10 cellular contexts compared by ENCODE assay signal in the genomic region with DNA sequence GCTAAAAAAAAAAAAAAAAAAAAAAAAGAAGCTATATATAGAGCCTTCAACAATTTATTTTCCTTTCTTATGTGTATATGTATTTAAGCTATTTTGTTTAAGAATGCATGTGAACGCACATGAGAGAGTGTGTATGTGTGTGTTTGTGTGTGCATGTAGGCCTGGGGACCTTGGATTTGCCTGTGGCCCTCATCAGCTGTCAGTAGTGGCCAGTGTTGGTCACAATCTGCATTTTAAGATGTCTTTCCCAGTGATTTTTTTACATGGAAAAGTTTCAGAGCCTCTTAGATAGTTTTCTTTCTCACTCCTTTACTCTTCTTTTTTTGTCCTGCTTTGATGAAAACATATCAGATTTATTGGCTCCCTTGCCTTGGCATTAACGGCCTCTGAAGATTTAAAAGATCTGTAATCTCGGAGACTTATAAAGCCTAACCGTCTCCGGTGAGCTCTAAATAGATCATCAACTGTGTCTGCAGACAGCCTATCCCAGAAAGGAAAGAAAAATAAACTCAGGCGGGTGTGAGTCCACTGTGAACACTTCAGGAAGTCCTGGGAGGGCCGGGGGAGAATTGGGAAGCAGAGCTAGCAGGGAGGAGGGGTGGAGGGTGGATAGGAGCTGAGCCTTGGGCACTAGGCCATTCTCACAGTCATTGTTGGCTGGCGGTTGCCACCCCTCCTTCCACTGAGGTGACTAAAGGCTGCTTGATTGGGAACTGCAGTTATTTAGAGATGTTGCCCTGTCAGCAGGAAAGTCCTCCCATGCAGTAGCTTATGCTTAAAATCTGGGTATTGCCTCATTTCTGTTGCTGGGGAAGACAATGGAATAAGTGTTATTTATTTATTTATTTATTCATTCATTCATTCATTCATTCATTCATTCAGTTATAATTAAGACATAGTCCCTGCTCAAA.
DNase-seq lines count a peak whose midpoint lies in the region; ATAC-seq and TF ChIP-seq lines count a peak whose summit lies in the region.
"Had no signal": no experiment of that assay in that cellular context is flagged by ENCODE, and none has a peak within 500 bp of the region (broad histone marks: within the 10 kb centered on the region; RNA-seq: fewer than 3 reads in every experiment).

No MANE protein-coding gene starts in this region.

- peaks cover 3 to 29% (median 7%) of the 10 kb centered on the region in 6 donors for H3K4me1 ChIP-seq in spleen

- no peak for TF ChIP-seq CTCF in spleen (IDR thresholded peaks at IDR 0.05 in 8 of 11, conservative IDR thresholded peaks at IDR 0.05 in 3 of 11)

- WGBS in spleen, 5 donors, result 36 to 58% (median 53%) methylated on average over 8 of the region's 8 CpGs

- H3K27ac ChIP-seq in spleen, result peak overlapping the region in 7 of 8 donors; percentile 10 to 78 (median 70)

- CTCF ChIA-PET in HEK293T (lab: Yijun Ruan, JAX), result interaction anchor here (1.0 to 1.2 kb wide), 4 partner anchors 10 to 81 kb away, joined by 3 to 5 read pairs (median 3); no protein-coding TSS in a partner anchor

- no peaks in the 10 kb centered on the region for H3K9me3 ChIP-seq in spleen

- no peak for TF ChIP-seq POLR2A in spleen (IDR thresholded peaks at IDR 0.05)

- no peak overlapping the region for H3K4me3 ChIP-seq in spleen

- peaks cover 2 to 98% (median 24%) of the 10 kb centered on the region in 6 donors for H3K36me3 ChIP-seq in spleen

- ATAC-seq in left colon (peak; percentile 96), GM21390 (IDR thresholded peaks at IDR 0.05; ENCODE audit: unreplicated experiment) (no peak), GM18519 (IDR thresholded peaks at IDR 0.05; ENCODE audit: low FRiP score, unreplicated experiment) (no peak), HG02981 (IDR thresholded peaks at IDR 0.05; ENCODE audit: unreplicated experiment) (no peak)

- DNase-seq in HEK293T (ENCODE audit: extremely low spot score), result peak; percentile 42
- peak; percentile 87 for DNase-seq in cerebellum (ENCODE audit: low spot score)
- DNase-seq in left colon, result peak; percentile 85 to 93
- peak; percentile 83 for DNase-seq in spleen
- no peak for DNase-seq in activated CD8-positive, alpha-beta memory T cell treated with anti-CD3 and anti-CD28 coated beads for 24 hours
- DNase-seq: MM.1S; stimulated activated CD4-positive, alpha-beta T cell treated with anti-CD3 and anti-CD28 coated beads, Interleukin-4, amount 100 ng/mL, for 1 hour had no signal

- H3K27me3 ChIP-seq in spleen (replicated peaks in 1 of 7), result no peaks in the 10 kb centered on the region

- intact Hi-C loops in left colon (cut with DNase I, micrococcal nuclease) (no loop called here), spleen (cut with DNase I; ENCODE audit: low total_unique reads) (no loop called here)

- POLR2A ChIA-PET in HEK293T (lab: Yijun Ruan, JAX), result interaction anchor here (0.7 to 0.8 kb wide), 2 partner anchors 9 to 66 kb away, joined by 3 read pairs; no protein-coding TSS in a partner anchor

TF ChIP-seq in HEK293T, 16 proteins besides CTCF, POLR2A, EP300 and RAD21:
- TF ChIP-seq CTBP1 (IDR thresholded peaks at IDR 0.05; ENCODE audit: borderline replicate concordance) (no peak), TARDBP (IDR thresholded peaks at IDR 0.05) (no peak), ZNF384 (IDR thresholded peaks at IDR 0.05) (peak; percentile 43; the same call in 1 of the 2 replicates), FOXK2 (IDR thresholded peaks at IDR 0.05) (no peak), LEF1 (IDR thresholded peaks at IDR 0.05; ENCODE audit: borderline replicate concordance) (no peak), FOXA1 (IDR thresholded peaks at IDR 0.05) (no peak), NFRKB (IDR thresholded peaks at IDR 0.05) (no peak), HDGF (IDR thresholded peaks at IDR 0.05; ENCODE audit: borderline replicate concordance) (no peak), SUZ12 (IDR thresholded peaks at IDR 0.05) (no peak), FOXM1 (IDR thresholded peaks at IDR 0.05; ENCODE audit: borderline replicate concordance) (no peak), ARNT (IDR thresholded peaks at IDR 0.05) (no peak), ELF4 (IDR thresholded peaks at IDR 0.05) (no peak), L3MBTL2 (conservative IDR thresholded peaks at IDR 0.05) (no peak)
- TF ChIP-seq, protein P1, sequence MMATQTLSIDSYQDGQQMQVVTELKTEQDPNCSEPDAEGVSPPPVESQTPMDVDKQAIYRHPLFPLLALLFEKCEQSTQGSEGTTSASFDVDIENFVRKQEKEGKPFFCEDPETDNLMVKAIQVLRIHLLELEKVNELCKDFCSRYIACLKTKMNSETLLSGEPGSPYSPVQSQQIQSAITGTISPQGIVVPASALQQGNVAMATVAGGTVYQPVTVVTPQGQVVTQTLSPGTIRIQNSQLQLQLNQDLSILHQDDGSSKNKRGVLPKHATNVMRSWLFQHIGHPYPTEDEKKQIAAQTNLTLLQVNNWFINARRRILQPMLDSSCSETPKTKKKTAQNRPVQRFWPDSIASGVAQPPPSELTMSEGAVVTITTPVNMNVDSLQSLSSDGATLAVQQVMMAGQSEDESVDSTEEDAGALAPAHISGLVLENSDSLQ (IDR thresholded peaks at IDR 0.05), result peak; percentile 41
TF ChIP-seq in HEK293T: peak in this region for 2.
